Comparison of ENCODE assay signal across 13 cellular contexts in the genomic region with DNA sequence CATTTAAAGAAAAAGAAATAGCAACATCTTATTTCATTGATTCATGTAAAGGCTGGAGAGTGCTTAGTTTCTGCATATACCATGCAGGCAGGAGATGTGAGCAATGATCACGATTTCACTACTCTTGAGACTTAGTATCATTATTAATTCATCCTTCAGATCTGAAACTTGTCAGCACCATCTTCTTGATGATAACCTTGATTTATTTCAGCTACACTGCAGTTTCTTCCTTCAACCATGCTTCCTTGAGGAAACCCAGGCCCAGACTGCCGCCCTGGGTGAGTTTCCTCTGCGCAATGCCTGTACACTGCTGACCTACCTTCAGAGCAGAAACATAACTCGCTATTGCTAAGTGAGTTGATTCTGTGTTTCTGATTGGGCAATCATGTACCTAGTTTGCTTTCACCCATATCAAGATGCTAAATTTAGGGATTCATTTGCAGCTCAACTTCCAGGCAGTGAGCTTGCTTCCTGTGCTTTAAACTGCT. TPM values are rescaled to one million over a fixed set of nuclear protein-coding genes. Genes with fewer than 3 reads are reported as not detected.
A peak's percentile ranks its signal among the peaks of the same experiment; 100 is the strongest.
DNase-seq lines count a peak whose midpoint lies in the region; ATAC-seq, FAIRE-seq and TF ChIP-seq lines count a peak whose summit lies in the region.
"Had no signal": no experiment of that assay in that cellular context is flagged by ENCODE, and none has a peak within 500 bp of the region (broad histone marks: within the 10 kb centered on the region; RNA-seq: fewer than 3 reads in every experiment).

No MANE protein-coding gene starts in this region.

- DNase-seq in activated CD8-positive, alpha-beta T cell treated with anti-CD3 and anti-CD28 coated beads for 36 hours = no peak
- no peak for DNase-seq in activated CD8-positive, alpha-beta T cell treated with anti-CD3 and anti-CD28 coated beads, Interleukin-2, amount 10 ng/mL, durations not matched to agents 7 days and 5 days
- no peak for DNase-seq in K562 (ENCODE audit: extremely low read depth in 1 of 4, low spot score in 3 of 4)
- DNase-seq in activated naive CD4-positive, alpha-beta T cell (lab: John Stamatoyannopoulos, UW) = no peak
- no peak for DNase-seq in NCI-H2196 treated with DMSO at 0.1 percent for 48 hours (lab: John Stamatoyannopoulos, UW; ENCODE audit: unreplicated experiment)
- DNase-seq in D721Med (ENCODE audit: insufficient read length, low spot score) = no peak
- DNase-seq: cerebellar nuclear complex, NCI-H1930 had no signal

- ATAC-seq in activated CD8-positive, alpha-beta T cell treated with anti-CD3 and anti-CD28 coated beads for 36 hours = peak; percentile 60
- no peak for ATAC-seq in activated CD8-positive, alpha-beta T cell treated with anti-CD3 and anti-CD28 coated beads, Interleukin-2, amount 10 ng/mL, durations not matched to agents 7 days and 5 days
- ATAC-seq in HG02759 (IDR thresholded peaks at IDR 0.05; ENCODE audit: unreplicated experiment) (peak; percentile 41), K562 (no peak)
- peak; percentile 87 for ATAC-seq in stimulated activated memory B cell treated with anti-CD40 and anti-IgM and Interleukin-4, amounts not matched to agents 10 μg/mL and 1 μg/mL and 100 μg/mL, for 72 hours

- H3K27ac ChIP-seq in K562 (ENCODE audit: extremely low read depth, low read depth, low read length) = no peak overlapping the region

- no peak for TF ChIP-seq RAD21 in K562 (CRISPR knock-in tag; conservative IDR thresholded peaks at IDR 0.05 in 1 of 2, IDR thresholded peaks at IDR 0.05 in 1 of 2)

- H3K27me3 Mint-ChIP-seq in activated CD8-positive, alpha-beta T cell treated with anti-CD3 and anti-CD28 coated beads for 36 hours = peaks cover 3% of the 10 kb centered on the region
- H3K27me3 Mint-ChIP-seq in activated CD8-positive, alpha-beta T cell treated with anti-CD3 and anti-CD28 coated beads, Interleukin-2, amount 10 ng/mL, durations not matched to agents 7 days and 5 days (ENCODE audit: low read depth) = peaks cover 15% of the 10 kb centered on the region
- no peaks in the 10 kb centered on the region for H3K27me3 Mint-ChIP-seq in stimulated activated memory B cell treated with anti-CD40 and anti-IgM and Interleukin-4, amounts not matched to agents 10 μg/mL and 1 μg/mL and 100 μg/mL, for 72 hours

- no peak overlapping the region for H3K4me3 ChIP-seq in K562
- H3K4me3 ChIP-seq: lung had no signal

- H3K9me1 ChIP-seq in K562 (ENCODE audit: control insufficient read depth, insufficient read depth, low read length) = no peaks in the 10 kb centered on the region

- FAIRE-seq in K562 (lab: Jason Lieb, UNC) (no peak), D721Med (lab: Jason Lieb, UNC) (no peak)
- FAIRE-seq: A204.1 had no signal

- no peaks in the 10 kb centered on the region for H4K20me1 ChIP-seq in K562 (replicated peaks; ENCODE audit: control insufficient read depth, insufficient read depth, low read length)

- no peaks in the 10 kb centered on the region for H3K9me3 Mint-ChIP-seq in activated CD8-positive, alpha-beta T cell treated with anti-CD3 and anti-CD28 coated beads for 36 hours
- H3K9me3 Mint-ChIP-seq in activated CD8-positive, alpha-beta T cell treated with anti-CD3 and anti-CD28 coated beads, Interleukin-2, amount 10 ng/mL, durations not matched to agents 7 days and 5 days (ENCODE audit: insufficient read depth) = no peaks in the 10 kb centered on the region
- no peaks in the 10 kb centered on the region for H3K9me3 Mint-ChIP-seq in stimulated activated memory B cell treated with anti-CD40 and anti-IgM and Interleukin-4, amounts not matched to agents 10 μg/mL and 1 μg/mL and 100 μg/mL, for 72 hours
- H3K9me3 Mint-ChIP-seq: type B pancreatic cell had no signal

- no peaks in the 10 kb centered on the region for H3K79me2 ChIP-seq in K562 (ENCODE audit: control insufficient read depth, insufficient read depth, low read length)

- no peak overlapping the region for H3K9ac ChIP-seq in K562 (ENCODE audit: insufficient read depth in 1 of 2, low read depth in 2 of 2, low read length in 2 of 2)

- no peaks in the 10 kb centered on the region for H3K9me3 ChIP-seq in K562 (replicated peaks; ENCODE audit: control insufficient read depth, insufficient read depth, low read depth, low read length)

- intact Hi-C loops in activated CD8-positive, alpha-beta T cell treated with anti-CD3 and anti-CD28 coated beads for 36 hours (cut with micrococcal nuclease) = no loop called here
- intact Hi-C loops in K562 (cut with micrococcal nuclease) = no loop called here

- H3K36me3 Mint-ChIP-seq in activated CD8-positive, alpha-beta T cell treated with anti-CD3 and anti-CD28 coated beads for 36 hours (ENCODE audit: low read depth) = no peaks in the 10 kb centered on the region
- no peaks in the 10 kb centered on the region for H3K36me3 Mint-ChIP-seq in activated CD8-positive, alpha-beta T cell treated with anti-CD3 and anti-CD28 coated beads, Interleukin-2, amount 10 ng/mL, durations not matched to agents 7 days and 5 days (ENCODE audit: low read depth)
- peaks cover 2% of the 10 kb centered on the region for H3K36me3 Mint-ChIP-seq in stimulated activated memory B cell treated with anti-CD40 and anti-IgM and Interleukin-4, amounts not matched to agents 10 μg/mL and 1 μg/mL and 100 μg/mL, for 72 hours
- H3K36me3 Mint-ChIP-seq: type B pancreatic cell had no signal

- no peak overlapping the region for H3K4me3 Mint-ChIP-seq in activated CD8-positive, alpha-beta T cell treated with anti-CD3 and anti-CD28 coated beads for 36 hours
- H3K4me3 Mint-ChIP-seq in activated CD8-positive, alpha-beta T cell treated with anti-CD3 and anti-CD28 coated beads, Interleukin-2, amount 10 ng/mL, durations not matched to agents 7 days and 5 days = no peak overlapping the region
- peak overlapping the region; percentile 39 for H3K4me3 Mint-ChIP-seq in stimulated activated memory B cell treated with anti-CD40 and anti-IgM and Interleukin-4, amounts not matched to agents 10 μg/mL and 1 μg/mL and 100 μg/mL, for 72 hours
- H3K4me3 Mint-ChIP-seq: type B pancreatic cell had no signal

- no peaks in the 10 kb centered on the region for H3K4me1 ChIP-seq in K562 (replicated peaks in 1 of 2; ENCODE audit: control insufficient read depth in 2 of 2, insufficient read depth in 2 of 2, low read length in 2 of 2)

- H3K4me1 Mint-ChIP-seq in activated CD8-positive, alpha-beta T cell treated with anti-CD3 and anti-CD28 coated beads for 36 hours (ENCODE audit: low read depth) = peaks cover 14% of the 10 kb centered on the region
- H3K4me1 Mint-ChIP-seq in activated CD8-positive, alpha-beta T cell treated with anti-CD3 and anti-CD28 coated beads, Interleukin-2, amount 10 ng/mL, durations not matched to agents 7 days and 5 days (ENCODE audit: low read depth) = peaks cover 7% of the 10 kb centered on the region
- peaks cover 34% of the 10 kb centered on the region for H3K4me1 Mint-ChIP-seq in stimulated activated memory B cell treated with anti-CD40 and anti-IgM and Interleukin-4, amounts not matched to agents 10 μg/mL and 1 μg/mL and 100 μg/mL, for 72 hours

- in situ Hi-C loops in K562 (cut with MboI) = no loop called here

- BruUV-seq in K562 (replicated peaks; lab: Mats Ljungman, UMichigan) = no TSS peak

- H3K36me3 ChIP-seq in K562 (ENCODE audit: control insufficient read depth, insufficient read depth, low read length) = no peaks in the 10 kb centered on the region

- 19% methylated on average over 4 of the region's 4 CpGs for WGBS in K562 (ENCODE audit: insufficient coverage, low coverage, missing lambda C conversion rate)

- no peak overlapping the region for H3K27ac Mint-ChIP-seq in activated CD8-positive, alpha-beta T cell treated with anti-CD3 and anti-CD28 coated beads for 36 hours
- H3K27ac Mint-ChIP-seq in activated CD8-positive, alpha-beta T cell treated with anti-CD3 and anti-CD28 coated beads, Interleukin-2, amount 10 ng/mL, durations not matched to agents 7 days and 5 days = no peak overlapping the region
- H3K27ac Mint-ChIP-seq in stimulated activated memory B cell treated with anti-CD40 and anti-IgM and Interleukin-4, amounts not matched to agents 10 μg/mL and 1 μg/mL and 100 μg/mL, for 72 hours = peak overlapping the region; percentile 79
- H3K27ac Mint-ChIP-seq: type B pancreatic cell had no signal

- no peak overlapping the region for H2AFZ ChIP-seq in K562 (ENCODE audit: low read depth, low read length)

- TF ChIP-seq POLR2A in K562 (conservative IDR thresholded peaks at IDR 0.05) = no peak

- no peak for TF ChIP-seq CTCF in activated CD8-positive, alpha-beta T cell treated with anti-CD3 and anti-CD28 coated beads for 36 hours (IDR thresholded peaks at IDR 0.05)
- TF ChIP-seq CTCF in K562 (IDR thresholded peaks at IDR 0.05 in 2 of 3, conservative IDR thresholded peaks at IDR 0.05 in 1 of 3; ENCODE audit: insufficient read depth in 2 of 3, low read depth in 1 of 3, low read length in 3 of 3) (no peak), D721Med (IDR thresholded peaks at IDR 0.05; ENCODE audit: insufficient read depth, missing control alignments) (no peak)

- CTCF ChIA-PET in activated CD8-positive, alpha-beta T cell treated with anti-CD3 and anti-CD28 coated beads for 36 hours (lab: Charles Lee) = interaction anchor here (1.3 to 1.9 kb wide), 2 partner anchors 30 to 35 kb away, joined by 3 to 6 read pairs; partner anchors contain the start of gene C1orf52
- CTCF ChIA-PET in activated CD8-positive, alpha-beta T cell treated with anti-CD3 and anti-CD28 coated beads, Interleukin-2, amount 10 ng/mL, durations not matched to agents 7 days and 5 days (lab: Charles Lee) = no interaction called here
- CTCF ChIA-PET in K562 (lab: Yijun Ruan, JAX; ENCODE audit: low intra/inter-chr PET ratio) = interaction anchor here (1.1 kb wide), 1 partner anchor 14 kb away, joined by 3 read pairs; no protein-coding TSS in a partner anchor

- no peak for TF ChIP-seq EP300 in K562 (IDR thresholded peaks at IDR 0.05; ENCODE audit: low read length)

- H3K4me2 ChIP-seq in K562 (ENCODE audit: insufficient read depth, low read length) = no peak overlapping the region

- POLR2A ChIA-PET in activated CD8-positive, alpha-beta T cell treated with anti-CD3 and anti-CD28 coated beads for 36 hours (lab: Charles Lee) = interaction anchor here (1.4 kb wide), 1 partner anchor 14 kb away, joined by 5 read pairs; no protein-coding TSS in a partner anchor
- POLR2A ChIA-PET in activated CD8-positive, alpha-beta T cell treated with anti-CD3 and anti-CD28 coated beads, Interleukin-2, amount 10 ng/mL, durations not matched to agents 7 days and 5 days (lab: Charles Lee) = no interaction called here
- POLR2A ChIA-PET in K562 (lab: Yijun Ruan, JAX) = interaction anchor here (0.7 kb wide), 1 partner anchor 312 kb away, joined by 4 read pairs; no protein-coding TSS in a partner anchor

- peaks cover 0 to 10% of the 10 kb centered on the region in 2 experiments; a peak in 4 of 5 replicates for H3K27me3 ChIP-seq in K562 (ENCODE audit: control insufficient read depth in 2 of 2, insufficient read depth in 2 of 2, low read length in 2 of 2)

RNA-seq across cellular contexts. Expression of gene BCL10, which starts 13.5 kb away (rescaled TPM):
- 10 to 100 TPM; 30.6 to 32.3 TPM for total RNA-seq in activated CD8-positive, alpha-beta T cell treated with anti-CD3 and anti-CD28 coated beads for 36 hours
- total RNA-seq in activated CD8-positive, alpha-beta T cell treated with anti-CD3 and anti-CD28 coated beads, Interleukin-2, amount 10 ng/mL, durations not matched to agents 7 days and 5 days = 10 to 100 TPM; 26.4 to 27.0 TPM
- total RNA-seq in K562 (2011; cell fraction: chromatin; rRNA removed; ENCODE audit: low replicate concordance) = 15.5 and 25.6 TPM in 2 replicates
- total RNA-seq in K562 (2011; cell fraction: nucleolus; rRNA removed) = 14.5 and 15.4 TPM in 2 replicates
- total RNA-seq in K562 (2011; cell fraction: nucleoplasm; rRNA removed) = 19.9 and 25.6 TPM in 2 replicates
- total RNA-seq in K562 (2014; rRNA removed) (10.0 and 11.1 TPM in 2 replicates), K562 (2014; rRNA removed; fragmentation: Illumina TruSeq; extraction: Trizol) (19.4 and 20.4 TPM in 2 replicates), K562 (2015; rRNA removed; fragmentation: Illumina TruSeq; extraction: Trizol) (16.4 and 18.6 TPM in 2 replicates), K562 (2021) (18.6 and 19.4 TPM in 2 replicates)
- polyA plus RNA-seq in K562 (2011; rRNA removed) (6.5 and 8.7 TPM in 2 replicates), K562 (2014; fragmentation: Illumina TruSeq; extraction: Trizol) (11.8 and 14.7 TPM in 2 replicates), K562 (2014; fragmentation: Nextera tagmentation; extraction: Ambion mirVana) (10 to 100 TPM; 10.6 to 12.3 TPM), K562 (2014; rRNA removed) (7.8 and 8.0 TPM in 2 replicates)
- 4.9 and 5.4 TPM in 2 replicates for polyA plus RNA-seq in K562 (2011; cell fraction: cytosol; rRNA removed)
- polyA plus RNA-seq in K562 (2011; cell fraction: nucleus; rRNA removed) = 4.2 and 4.4 TPM in 2 replicates
- 8.6 and 11.1 TPM in 2 replicates for polyA plus RNA-seq in K562 (2012)
- 14.0 and 16.5 TPM in 2 replicates for polyA minus RNA-seq in K562 (2011; rRNA and poly(A)+ RNA removed)
- polyA minus RNA-seq in K562 (2011; cell fraction: cytosol; rRNA and poly(A)+ RNA removed) = 4.9 and 9.2 TPM in 2 replicates
- 19.5 and 31.8 TPM in 2 replicates for polyA minus RNA-seq in K562 (2011; cell fraction: nucleus; rRNA and poly(A)+ RNA removed)

RNA-seq across cellular contexts. Expression of gene C1orf52, which starts 30.4 kb away (rescaled TPM):
- 10 to 100 TPM; 26.8 to 35.7 TPM for total RNA-seq in activated CD8-positive, alpha-beta T cell treated with anti-CD3 and anti-CD28 coated beads for 36 hours
- total RNA-seq in activated CD8-positive, alpha-beta T cell treated with anti-CD3 and anti-CD28 coated beads, Interleukin-2, amount 10 ng/mL, durations not matched to agents 7 days and 5 days = 10 to 100 TPM; 25.5 to 29.5 TPM
- 24.3 and 26.2 TPM in 2 replicates for total RNA-seq in K562 (2011; cell fraction: chromatin; rRNA removed; ENCODE audit: low replicate concordance)
- 10.3 and 16.3 TPM in 2 replicates for total RNA-seq in K562 (2011; cell fraction: nucleolus; rRNA removed)
- total RNA-seq in K562 (2011; cell fraction: nucleoplasm; rRNA removed) = 15.6 and 17.2 TPM in 2 replicates
- total RNA-seq in K562 (2014; rRNA removed) = 36.1 and 58.6 TPM in 2 replicates
- total RNA-seq in K562 (2014; rRNA removed; fragmentation: Illumina TruSeq; extraction: Trizol) = 30.1 and 31.6 TPM in 2 replicates
- total RNA-seq in K562 (2015; rRNA removed; fragmentation: Illumina TruSeq; extraction: Trizol) = 33.2 and 34.7 TPM in 2 replicates
- total RNA-seq in K562 (2021) = 33.0 and 34.8 TPM in 2 replicates
- 36.0 and 38.5 TPM in 2 replicates for polyA plus RNA-seq in K562 (2011; rRNA removed)
- 22.8 and 39.6 TPM in 2 replicates for polyA plus RNA-seq in K562 (2011; cell fraction: cytosol; rRNA removed)
- polyA plus RNA-seq in K562 (2011; cell fraction: nucleus; rRNA removed) = 40.2 and 52.5 TPM in 2 replicates
- 32.5 and 34.3 TPM in 2 replicates for polyA plus RNA-seq in K562 (2012)
- 24.7 and 38.7 TPM in 2 replicates for polyA plus RNA-seq in K562 (2014; fragmentation: Illumina TruSeq; extraction: Trizol)
- 10 to 100 TPM; 17.0 to 22.5 TPM for polyA plus RNA-seq in K562 (2014; fragmentation: Nextera tagmentation; extraction: Ambion mirVana)
- polyA plus RNA-seq in K562 (2014; rRNA removed) = 33.5 and 41.7 TPM in 2 replicates
- 12.1 and 14.3 TPM in 2 replicates for polyA minus RNA-seq in K562 (2011; rRNA and poly(A)+ RNA removed)
- 19.7 and 21.9 TPM in 2 replicates for polyA minus RNA-seq in K562 (2011; cell fraction: cytosol; rRNA and poly(A)+ RNA removed)
- 13.2 and 14.4 TPM in 2 replicates for polyA minus RNA-seq in K562 (2011; cell fraction: nucleus; rRNA and poly(A)+ RNA removed)

Comparison
In these comparisons a context has a peak if more than half of its experiments do, and no peak if none do; other contexts are left out.
1. ATAC-seq: peak in activated CD8-positive, alpha-beta T cell treated with anti-CD3 and anti-CD28 coated beads for 36 hours (single experiment), HG02759 (single experiment) and stimulated activated memory B cell treated with anti-CD40 and anti-IgM and Interleukin-4, amounts not matched to agents 10 μg/mL and 1 μg/mL and 100 μg/mL, for 72 hours (single experiment); none in activated CD8-positive, alpha-beta T cell treated with anti-CD3 and anti-CD28 coated beads, Interleukin-2, amount 10 ng/mL, durations not matched to agents 7 days and 5 days (single experiment) and K562 (single experiment).